ENCODE assay signal across 8 cellular contexts in genomic region chr5:132496631-132497487, GRCh38. TPM values are rescaled to one million over a fixed set of nuclear protein-coding genes. Genes with fewer than 3 reads are reported as not detected.
DNase-seq lines count a peak whose midpoint lies in the region; ATAC-seq and TF ChIP-seq lines count a peak whose summit lies in the region.

No MANE protein-coding gene starts in this region.

- CTCF ChIA-PET in IMR-90 (lab: Yijun Ruan, JAX) (interaction anchor here (0.8 to 2.5 kb wide), 3 partner anchors 74 to 259 kb away, joined by 4 to 6 read pairs (median 5); no protein-coding TSS in a partner anchor), T-cell (lab: Charles Lee) (interaction anchor here (0.6 to 4.4 kb wide), 15 partner anchors 9 to 323 kb away, joined by 3 to 22 read pairs (median 3); no protein-coding TSS in a partner anchor)

- H3K4me1 Mint-ChIP-seq in T-cell, result peaks cover 67 to 76% (median 72%) of the 10 kb centered on the region in 3 donors

- peak overlapping the region; percentile 77 for H4K5ac ChIP-seq in IMR-90 (ENCODE audit: low read depth, low read length)

- H3K9me3 ChIP-seq in IMR-90 (ENCODE audit: control insufficient read depth, insufficient read depth, low read length), result no peaks in the 10 kb centered on the region

- H3K18ac ChIP-seq in IMR-90 (ENCODE audit: low read depth, low read length), result peak overlapping the region; percentile 71

- TF ChIP-seq CTCF in IMR-90 (conservative IDR thresholded peaks at IDR 0.05; ENCODE audit: low read depth, low read length) (no peak), brain microvascular endothelial cell (IDR thresholded peaks at IDR 0.05; ENCODE audit: low read depth, low read length, missing control alignments) (no peak), retinal pigment epithelial cell (conservative IDR thresholded peaks at IDR 0.05; ENCODE audit: low read depth, low read length) (no peak)

- peak overlapping the region; percentile 89 for H3K23ac ChIP-seq in IMR-90 (ENCODE audit: low read depth, low read length)

- TF ChIP-seq POLR2A in IMR-90 (IDR thresholded peaks at IDR 0.05; ENCODE audit: low read depth, low read length), result no peak

- peak overlapping the region; percentile 73 for H3K4me2 ChIP-seq in IMR-90 (ENCODE audit: low read depth, low read length)

- no TSS peak for BruUV-seq in IMR-90 (replicated peaks; lab: Mats Ljungman, UMichigan)

- peak overlapping the region; percentile 95 for H2AK9ac ChIP-seq in IMR-90 (replicated peaks; ENCODE audit: low read depth, low read length, poor library complexity)

- peak overlapping the region; percentile 96 for H3K27ac ChIP-seq in IMR-90 (ENCODE audit: insufficient read depth, low read length)
- peak overlapping the region; percentile 84 for H3K27ac ChIP-seq in brain microvascular endothelial cell

- H4K8ac ChIP-seq in IMR-90 (ENCODE audit: low read depth in 2 of 2, low read length in 2 of 2), result peak overlapping the region; percentile 91 to 97

- H4K20me1 ChIP-seq in IMR-90 (ENCODE audit: insufficient read depth, low read length), result no peaks in the 10 kb centered on the region

- H3K4me3 ChIP-seq in IMR-90 (ENCODE audit: insufficient read depth, low read depth, low read length) (peak overlapping the region; percentile 59), brain microvascular endothelial cell (ENCODE audit: low read depth, low read length) (peak overlapping the region; percentile 65), iPS-11a (ENCODE audit: low read depth, low read length) (peak overlapping the region; percentile 73), retinal pigment epithelial cell (ENCODE audit: low read length) (peak overlapping the region; percentile 68)

- dilution Hi-C loops in IMR-90 (cut with HindIII; ENCODE audit: low sequenced_read_pairs, unreplicated experiment), result no loop called here

- peak overlapping the region; percentile 92 to 96 (median 93) for H3K4me3 Mint-ChIP-seq in T-cell

- peak overlapping the region; percentile 94 for H4K91ac ChIP-seq in IMR-90 (ENCODE audit: insufficient read depth, low read depth, low read length)

- DNase-seq in ELF-1 (ENCODE audit: low read depth, low spot score) (peak; percentile 80), IMR-90 (peak; percentile 87), T-cell (peak in 12 of 34 experiments; percentile 14 to 64 (median 40)), brain microvascular endothelial cell (peak; percentile 78), retinal pigment epithelial cell (ENCODE audit: low read depth) (peak; percentile 51)

- H3K27me3 ChIP-seq in IMR-90 (ENCODE audit: control insufficient read depth, insufficient read depth, low read length), result no peaks in the 10 kb centered on the region
- H3K27me3 ChIP-seq in brain microvascular endothelial cell (replicated peaks), result no peaks in the 10 kb centered on the region

- peaks cover 23% of the 10 kb centered on the region for H3K4me1 ChIP-seq in IMR-90 (ENCODE audit: control insufficient read depth, insufficient read depth, low read length)

- H2BK5ac ChIP-seq in IMR-90 (ENCODE audit: low read depth, low read length, poor library complexity, severe bottlenecking), result peak overlapping the region; percentile 93

- peak overlapping the region; percentile 96 for H3K4ac ChIP-seq in IMR-90 (ENCODE audit: low read depth, low read length)

- peak overlapping the region; percentile 90 for H3K9ac ChIP-seq in IMR-90 (ENCODE audit: low read depth, low read length)

- 1% methylated on average over 24 of the region's 62 CpGs; no CpG with 5 or more reads in 1 of the 2 experiments for WGBS in IMR-90 (ENCODE audit: extremely low coverage in 2 of 2, insufficient read length in 1 of 2), 2 experiments

- H3K36me3 Mint-ChIP-seq in T-cell, result no peaks in the 10 kb centered on the region

- peaks cover 39% of the 10 kb centered on the region for H3K9me1 ChIP-seq in IMR-90 (ENCODE audit: insufficient read depth, low read length)

- peak overlapping the region; percentile 96 for H2AK5ac ChIP-seq in IMR-90 (ENCODE audit: low read depth, low read length)

- peak overlapping the region; percentile 90 for H3K14ac ChIP-seq in IMR-90 (replicated peaks; ENCODE audit: low read depth, low read length)

- TF ChIP-seq RAD21 in IMR-90 (IDR thresholded peaks at IDR 0.05; ENCODE audit: low read length), result no peak

- peak overlapping the region; percentile 93 for H3K56ac ChIP-seq in IMR-90 (ENCODE audit: extremely low read depth, insufficient read depth, low read length)

- intact Hi-C loops in IMR-90 (cut with micrococcal nuclease), result loop anchor here (10.0 kb wide), 1 partner anchor 432 kb away; the partner anchor contains the start of gene IL3

- peaks cover 0 to 22% of the 10 kb centered on the region in 2 experiments; a peak in 1 of 4 replicates for H3K79me1 ChIP-seq in IMR-90 (ENCODE audit: low read depth in 1 of 2, low read length in 2 of 2)

- POLR2A ChIA-PET in IMR-90 (lab: Charles Lee; ENCODE audit: unreplicated experiment), result interaction anchor here (0.7 to 1.2 kb wide), 6 partner anchors 9 to 395 kb away, joined by 3 to 10 read pairs (median 4); no protein-coding TSS in a partner anchor
- POLR2A ChIA-PET in T-cell (lab: Charles Lee), result interaction anchor here (0.5 to 2.7 kb wide), 20 partner anchors 9 to 369 kb away, joined by 3 to 26 read pairs (median 6); partner anchors contain the start of genes GDF9 (in 1 of the 2), SLC22A4 (in 1 of the 2) and UQCRQ (in 1 of the 2)

- in situ Hi-C loops in IMR-90 (cut with MboI; ENCODE audit: low sequenced_read_pairs), result loop anchor here (25.0 kb wide), 1 partner anchor 410 kb away; no protein-coding TSS in a partner anchor
- in situ Hi-C loops in brain microvascular endothelial cell (cut with HindIII; ENCODE audit: low pct_ligation_motif_present, low sequenced_read_pairs), result no loop called here

- H3K36me3 ChIP-seq in IMR-90 (ENCODE audit: control insufficient read depth, insufficient read depth, low read length), result no peaks in the 10 kb centered on the region
- H3K36me3 ChIP-seq in brain microvascular endothelial cell (replicated peaks), result no peaks in the 10 kb centered on the region

- no peaks in the 10 kb centered on the region for H3K9me3 Mint-ChIP-seq in T-cell

- H2BK15ac ChIP-seq in IMR-90 (ENCODE audit: low read depth, low read length), result peak overlapping the region; percentile 77; the same call in 2 of the 3 replicates

- no peaks in the 10 kb centered on the region for H3K27me3 Mint-ChIP-seq in T-cell

- ATAC-seq in GM21515 (IDR thresholded peaks at IDR 0.05; ENCODE audit: unreplicated experiment) (peak; percentile 44), IMR-90 (ENCODE audit: low read depth) (peak; percentile 75), T-cell (replicated peaks in 1 of 4) (peak in 3 of 4 experiments; percentile 9 to 20 (median 15)), HG03378 (IDR thresholded peaks at IDR 0.05; ENCODE audit: unreplicated experiment) (no peak)

- H2AFZ ChIP-seq in IMR-90 (replicated peaks; ENCODE audit: low read length, poor library complexity), result peak overlapping the region; percentile 87

- peak overlapping the region; percentile 87 for H2BK20ac ChIP-seq in IMR-90 (ENCODE audit: low read depth, low read length)

- peak overlapping the region; percentile 97 for H2BK120ac ChIP-seq in IMR-90 (ENCODE audit: low read depth, low read length)

- peak overlapping the region; percentile 96 to 99 for H3K27ac Mint-ChIP-seq in T-cell

TF ChIP-seq in IMR-90, 13 proteins besides CTCF, POLR2A, EP300 and RAD21:
- no peak for TF ChIP-seq MAZ (IDR thresholded peaks at IDR 0.05; ENCODE audit: borderline replicate concordance, low read depth, low read length)
- TF ChIP-seq, protein P1, sequence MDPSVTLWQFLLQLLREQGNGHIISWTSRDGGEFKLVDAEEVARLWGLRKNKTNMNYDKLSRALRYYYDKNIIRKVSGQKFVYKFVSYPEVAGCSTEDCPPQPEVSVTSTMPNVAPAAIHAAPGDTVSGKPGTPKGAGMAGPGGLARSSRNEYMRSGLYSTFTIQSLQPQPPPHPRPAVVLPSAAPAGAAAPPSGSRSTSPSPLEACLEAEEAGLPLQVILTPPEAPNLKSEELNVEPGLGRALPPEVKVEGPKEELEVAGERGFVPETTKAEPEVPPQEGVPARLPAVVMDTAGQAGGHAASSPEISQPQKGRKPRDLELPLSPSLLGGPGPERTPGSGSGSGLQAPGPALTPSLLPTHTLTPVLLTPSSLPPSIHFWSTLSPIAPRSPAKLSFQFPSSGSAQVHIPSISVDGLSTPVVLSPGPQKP (IDR thresholded peaks at IDR 0.05; ENCODE audit: borderline replicate concordance, low read depth, low read length), result no peak

RNA-seq across cellular contexts. Expression of gene IRF1, which starts 6.3 kb away (rescaled TPM):
- total RNA-seq in IMR-90 (2012; rRNA removed), result 6.9 and 11.1 TPM in 2 replicates
- 16.5 and 18.9 TPM in 2 replicates for polyA plus RNA-seq in IMR-90 (2012; rRNA removed)
- polyA plus RNA-seq in IMR-90 (2012; cell fraction: cytosol; rRNA removed), result 13.2 and 15.9 TPM in 2 replicates
- 25.7 and 30.6 TPM in 2 replicates for polyA plus RNA-seq in IMR-90 (2012; cell fraction: nucleus; rRNA removed; ENCODE audit: low replicate concordance)
- 100 to 1,000 TPM; 167 to 859 (median 252) TPM for total RNA-seq in T-cell

RNA-seq across cellular contexts. Expression of gene IL5, which starts 46.5 kb away (rescaled TPM):
- total RNA-seq in IMR-90 (2012; rRNA removed) (not detected in 2 replicates), T-cell (1 to 10 TPM in 1 of 5 donors, not detected in 4; 1.2 TPM)
- not detected in 2 replicates for polyA plus RNA-seq in IMR-90 (2012; rRNA removed)
- polyA plus RNA-seq in IMR-90 (2012; cell fraction: cytosol; rRNA removed), result not detected in 2 replicates
- polyA plus RNA-seq in IMR-90 (2012; cell fraction: nucleus; rRNA removed; ENCODE audit: low replicate concordance), result not detected in 2 replicates

RNA-seq across cellular contexts. Expression of gene RAD50, which starts 59.9 kb away (rescaled TPM):
- total RNA-seq in IMR-90 (2012; rRNA removed) (5.2 and 13.3 TPM in 2 replicates), T-cell (10 to 100 TPM; 19.7 to 33.7 (median 28.5) TPM)
- 6.2 and 7.2 TPM in 2 replicates for polyA plus RNA-seq in IMR-90 (2012; rRNA removed)
- polyA plus RNA-seq in IMR-90 (2012; cell fraction: cytosol; rRNA removed), result 1.2 and 1.5 TPM in 2 replicates
- polyA plus RNA-seq in IMR-90 (2012; cell fraction: nucleus; rRNA removed; ENCODE audit: low replicate concordance), result 1.7 and 11.9 TPM in 2 replicates

Comparison
In these comparisons a context has a peak if more than half of its experiments do, and no peak if none do; other contexts are left out.
1. RNA of gene IRF1, which starts 6.3 kb away (total RNA-seq): 167 to 859 TPM in T-cell; 6.9 to 11.1 TPM in IMR-90; every median in the first group is over 10 times any median in the second.
2. Peak in every context shown above with its lines, with median percentiles within 50 percentile points of each other: H3K4me3 ChIP-seq.